Comparison of ENCODE assay signal across 10 cellular contexts in the genomic region with DNA sequence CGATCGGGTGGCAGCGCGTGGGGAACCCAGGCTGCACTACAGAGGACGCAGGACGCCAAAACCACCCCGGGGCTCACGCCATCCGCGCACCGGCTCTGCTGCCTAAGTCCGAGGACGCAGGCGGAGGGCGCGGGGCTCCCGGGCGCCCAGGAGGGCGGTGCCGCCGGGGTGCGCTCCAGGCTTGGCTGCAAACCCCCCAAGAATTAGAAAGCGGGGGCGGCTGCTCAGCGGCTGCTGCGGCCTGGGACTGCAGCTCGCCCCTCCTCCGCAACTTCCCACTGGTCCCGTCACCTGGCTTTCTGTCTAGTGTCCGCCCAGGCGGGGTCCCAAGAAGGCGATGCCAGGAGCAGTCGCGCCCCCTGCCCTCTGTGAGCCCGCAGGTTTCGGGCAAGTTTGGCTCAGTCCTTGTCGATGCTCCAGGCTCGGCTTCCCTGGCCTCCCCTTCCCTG. TPM values are rescaled to one million over a fixed set of nuclear protein-coding genes. Genes with fewer than 3 reads are reported as not detected.
DNase-seq lines count a peak whose midpoint lies in the region; ATAC-seq and TF ChIP-seq lines count a peak whose summit lies in the region.
"Had no signal": no experiment of that assay in that cellular context is flagged by ENCODE, and none has a peak within 500 bp of the region (broad histone marks: within the 10 kb centered on the region; RNA-seq: fewer than 3 reads in every experiment).

No MANE protein-coding gene starts in this region.

- H3K27me3 ChIP-seq in GM23338 (ENCODE audit: insufficient read depth) (peaks cover 12% of the 10 kb centered on the region; the same call in 1 of the 2 replicates), NT2/D1 (ENCODE audit: insufficient read depth, insufficient read length) (peaks cover 33% of the 10 kb centered on the region), rectal smooth muscle tissue (ENCODE audit: control insufficient read depth, insufficient read depth, low read length) (no peaks in the 10 kb centered on the region)

- H3K9me2 ChIP-seq in GM23338 (ENCODE audit: insufficient read depth), result no peaks in the 10 kb centered on the region

- H3K4me3 Mint-ChIP-seq in GM23338, result peak overlapping the region; percentile 75
- H3K4me3 Mint-ChIP-seq: T-helper 2 cell treated with Interferon-gamma antibody and Interleukin-4, amounts not matched to agents 5 μg/mL and 100 μg/mL, for 36 hours had no signal

- H3K9ac ChIP-seq in NT2/D1 (ENCODE audit: insufficient read length, low read depth) (peak overlapping the region; percentile 65), rectal smooth muscle tissue (ENCODE audit: low read length) (no peak overlapping the region)

- no peak overlapping the region for H3K27ac Mint-ChIP-seq in GM23338
- H3K27ac Mint-ChIP-seq: T-helper 2 cell treated with Interferon-gamma antibody and Interleukin-4, amounts not matched to agents 5 μg/mL and 100 μg/mL, for 36 hours had no signal

- H3K27ac ChIP-seq in GM23338 (ENCODE audit: low read depth), result no peak overlapping the region
- H3K27ac ChIP-seq in rectal smooth muscle tissue (ENCODE audit: low read depth, low read length), result no peak overlapping the region

- H3K36me3 Mint-ChIP-seq in GM23338 (ENCODE audit: low read depth), result no peaks in the 10 kb centered on the region

- H3K9me3 ChIP-seq in NT2/D1 (ENCODE audit: insufficient read depth, low read length), result no peaks in the 10 kb centered on the region

- peak overlapping the region; percentile 57 for H3K4me3 ChIP-seq in GM23338
- H3K4me3 ChIP-seq in NT2/D1 (ENCODE audit: insufficient read length, low read depth), result peak overlapping the region; percentile 53
- H3K4me3 ChIP-seq in iPS-11a (ENCODE audit: low read depth, low read length), result peak overlapping the region; percentile 42
- peak overlapping the region; percentile 15 for H3K4me3 ChIP-seq in rectal smooth muscle tissue (ENCODE audit: low read length)

- H3K4me1 Mint-ChIP-seq in GM23338, result peaks cover 13% of the 10 kb centered on the region

- peaks cover 11% of the 10 kb centered on the region for H3K4me1 ChIP-seq in GM23338 (ENCODE audit: insufficient read depth)
- no peaks in the 10 kb centered on the region for H3K4me1 ChIP-seq in NT2/D1 (ENCODE audit: insufficient read depth, insufficient read length)
- H3K4me1 ChIP-seq in rectal smooth muscle tissue (ENCODE audit: control insufficient read depth, insufficient read depth, low read length), result no peaks in the 10 kb centered on the region

- H3K79me2 ChIP-seq in GM23338 (replicated peaks; ENCODE audit: insufficient read depth), result no peaks in the 10 kb centered on the region

- peak overlapping the region; percentile 97; the same call in 1 of the 2 replicates for H2AFZ ChIP-seq in GM23338

- no peaks in the 10 kb centered on the region for H3K9me3 Mint-ChIP-seq in GM23338
- H3K9me3 Mint-ChIP-seq: T-helper 2 cell treated with Interferon-gamma antibody and Interleukin-4, amounts not matched to agents 5 μg/mL and 100 μg/mL, for 36 hours had no signal

- peak in 1 of 2 experiments; percentile 24; a peak in 2 of 4 replicates for TF ChIP-seq CTCF in GM23338 (conservative IDR thresholded peaks at IDR 0.05; ENCODE audit: low read depth in 2 of 2)

- peaks cover 9% of the 10 kb centered on the region for H3K27me3 Mint-ChIP-seq in GM23338 (ENCODE audit: insufficient read depth, low read depth, poor library complexity)

- no peaks in the 10 kb centered on the region for H4K20me1 ChIP-seq in GM23338 (replicated peaks; ENCODE audit: insufficient read depth)

- H3K4me2 ChIP-seq in GM23338, result peak overlapping the region; percentile 70

- DNase-seq in GM23338 (ENCODE audit: low spot score) (peak; percentile 88), NT2/D1 (ENCODE audit: low read depth, low spot score) (no peak), H4 (ENCODE audit: low spot score) (no peak), EL (no peak)
- DNase-seq: cerebellar nuclear complex had no signal

- H3F3A ChIP-seq in GM23338 (replicated peaks; ENCODE audit: low read depth), result no peaks in the 10 kb centered on the region

- H3K36me3 ChIP-seq in GM23338 (ENCODE audit: insufficient read depth) (no peaks in the 10 kb centered on the region), NT2/D1 (ENCODE audit: insufficient read depth, insufficient read length, low read length) (no peaks in the 10 kb centered on the region), rectal smooth muscle tissue (ENCODE audit: control insufficient read depth, insufficient read depth, low read length) (no peaks in the 10 kb centered on the region)

- ATAC-seq in GM23338 (peak; percentile 94), GM18511 (IDR thresholded peaks at IDR 0.05; ENCODE audit: unreplicated experiment) (no peak), HG03025 (IDR thresholded peaks at IDR 0.05; ENCODE audit: low FRiP score, unreplicated experiment) (no peak)

TF ChIP-seq in GM23338, 12 proteins besides CTCF, POLR2A, EP300 and RAD21 (continues in another document):
- no peak for TF ChIP-seq ZNF331 (CRISPR knock-in tag; IDR thresholded peaks at IDR 0.05; ENCODE audit: low read depth)
- TF ChIP-seq POLR2AphosphoS5 (IDR thresholded peaks at IDR 0.05; ENCODE audit: low read depth), result no peak
- TF ChIP-seq EZH2phosphoT487 (IDR thresholded peaks at IDR 0.05; ENCODE audit: unreplicated experiment), result no peak
- no peak for TF ChIP-seq CREB1 (CRISPR knock-in tag; IDR thresholded peaks at IDR 0.05; ENCODE audit: low read depth)
- no peak for TF ChIP-seq EZH2 (IDR thresholded peaks at IDR 0.05; ENCODE audit: low read depth, unreplicated experiment)
- TF ChIP-seq, protein P1, sequence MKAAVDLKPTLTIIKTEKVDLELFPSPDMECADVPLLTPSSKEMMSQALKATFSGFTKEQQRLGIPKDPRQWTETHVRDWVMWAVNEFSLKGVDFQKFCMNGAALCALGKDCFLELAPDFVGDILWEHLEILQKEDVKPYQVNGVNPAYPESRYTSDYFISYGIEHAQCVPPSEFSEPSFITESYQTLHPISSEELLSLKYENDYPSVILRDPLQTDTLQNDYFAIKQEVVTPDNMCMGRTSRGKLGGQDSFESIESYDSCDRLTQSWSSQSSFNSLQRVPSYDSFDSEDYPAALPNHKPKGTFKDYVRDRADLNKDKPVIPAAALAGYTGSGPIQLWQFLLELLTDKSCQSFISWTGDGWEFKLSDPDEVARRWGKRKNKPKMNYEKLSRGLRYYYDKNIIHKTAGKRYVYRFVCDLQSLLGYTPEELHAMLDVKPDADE (IDR thresholded peaks at IDR 0.05), result no peak
- no peak for TF ChIP-seq STAT1 (IDR thresholded peaks at IDR 0.05; ENCODE audit: unreplicated experiment)
- TF ChIP-seq NANOG (IDR thresholded peaks at IDR 0.05; ENCODE audit: borderline replicate concordance), result no peak
- no peak for TF ChIP-seq ZNF114 (CRISPR knock-in tag; IDR thresholded peaks at IDR 0.05)
- no peak for TF ChIP-seq REST (IDR thresholded peaks at IDR 0.05; ENCODE audit: unreplicated experiment)
- TF ChIP-seq JUNB (IDR thresholded peaks at IDR 0.05; ENCODE audit: unreplicated experiment), result no peak

RNA-seq across cellular contexts. Expression of gene POU6F2, which starts 1.7 kb away (rescaled TPM):
- 5.0 and 7.2 TPM in 2 replicates for total RNA-seq in GM23338 (2014; rRNA removed; shearing (Covaris generic))
- 5.0 and 7.3 TPM in 2 replicates for polyA plus RNA-seq in GM23338 (2016; fragmentation: Nextera tagmentation; extraction: Ambion mirVana)
- total RNA-seq in H4 (2014; rRNA removed; shearing (Covaris generic)), result 0.35 and 0.41 TPM in 2 replicates
